21 cellular contexts compared by ENCODE assay signal in genomic region chr20:57737349-57737748, GRCh38.
"Had no signal": no experiment of that assay in that cellular context is flagged by ENCODE, and none has a peak within 500 bp of the region (broad histone marks: within the 10 kb centered on the region; RNA-seq: fewer than 3 reads in every experiment).

No MANE protein-coding gene starts in this region.

- H3K9me3 Mint-ChIP-seq: activated CD4-positive, alpha-beta memory T cell treated with anti-CD3 and anti-CD28 coated beads, Interleukin-2, amount 10 ng/mL, durations not matched to agents 7 days and 5 days; activated naive CD4-positive, alpha-beta T cell treated with anti-CD3 and anti-CD28 coated beads, Interleukin-2, amount 50 U/mL, for 24 hours had no signal

- ATAC-seq: activated CD4-positive, alpha-beta T cell treated with anti-CD3 and anti-CD28 coated beads for 36 hours; T-helper 17 cell had no signal

- H3K36me3 ChIP-seq: breast epithelium had no signal

- DNase-seq: activated CD4-positive, alpha-beta memory T cell treated with anti-CD3 and anti-CD28 coated beads, Interleukin-2, amount 10 ng/mL, durations not matched to agents 7 days and 5 days; activated CD4-positive, alpha-beta T cell treated with anti-CD3 and anti-CD28 coated beads for 36 hours; activated CD4-positive, alpha-beta T cell treated with anti-CD3 and anti-CD28 coated beads, Interleukin-2, amount 50 U/mL, for 1 hour; aorta; caudate nucleus; KG1; MV-4-11; NCI-H1092 treated with DMSO at 0.1 percent for 48 hours; NCI-H1436; NCI-H1930; NCI-H2171; NCI-H226; NCI-H510A; NCI-H526 treated with DMSO at 0.1 percent for 48 hours; PC-9; SIG-M5; T-helper 17 cell; T-helper 9 cell had no signal

- H2AFZ ChIP-seq: PC-9 had no signal

- H3K4me3 Mint-ChIP-seq: activated CD4-positive, alpha-beta memory T cell treated with anti-CD3 and anti-CD28 coated beads, Interleukin-2, amount 10 ng/mL, durations not matched to agents 7 days and 5 days; activated CD4-positive, alpha-beta T cell treated with anti-CD3 and anti-CD28 coated beads for 36 hours; activated naive CD4-positive, alpha-beta T cell treated with anti-CD3 and anti-CD28 coated beads, Interleukin-2, amount 50 U/mL, for 24 hours; T-helper 17 cell had no signal

- H3K27ac Mint-ChIP-seq: activated CD4-positive, alpha-beta memory T cell treated with anti-CD3 and anti-CD28 coated beads, Interleukin-2, amount 10 ng/mL, durations not matched to agents 7 days and 5 days; activated CD4-positive, alpha-beta T cell treated with anti-CD3 and anti-CD28 coated beads for 36 hours; activated naive CD4-positive, alpha-beta T cell treated with anti-CD3 and anti-CD28 coated beads, Interleukin-2, amount 50 U/mL, for 24 hours; IgD-negative memory B cell had no signal

- H3K4me2 ChIP-seq: PC-9 had no signal

- H3K4me3 ChIP-seq: breast epithelium, PC-9 had no signal

- H3K36me3 Mint-ChIP-seq: activated naive CD4-positive, alpha-beta T cell treated with anti-CD3 and anti-CD28 coated beads, Interleukin-2, amount 50 U/mL, for 24 hours had no signal

- H3K9me3 ChIP-seq: breast epithelium had no signal

- H3K4me1 Mint-ChIP-seq: activated CD4-positive, alpha-beta memory T cell treated with anti-CD3 and anti-CD28 coated beads, Interleukin-2, amount 10 ng/mL, durations not matched to agents 7 days and 5 days; activated CD4-positive, alpha-beta T cell treated with anti-CD3 and anti-CD28 coated beads for 36 hours; activated naive CD4-positive, alpha-beta T cell treated with anti-CD3 and anti-CD28 coated beads, Interleukin-2, amount 50 U/mL, for 24 hours; T-helper 17 cell had no signal

- H3K4me1 ChIP-seq: breast epithelium had no signal

- H3K27me3 ChIP-seq: breast epithelium had no signal

- H3K27ac ChIP-seq: breast epithelium, PC-9 had no signal
